In genomic region chr21:14675774-14676530, GRCh38 we compare ENCODE assay signal across 8 cellular contexts.
DNase-seq lines count a peak whose midpoint lies in the region; ATAC-seq and TF ChIP-seq lines count a peak whose summit lies in the region.

No MANE protein-coding gene starts in this region.

- peak overlapping the region; percentile 89 for H3K4me2 ChIP-seq in SU-DHL-6 (ENCODE audit: low read depth, low read length, poor library complexity, severe bottlenecking)

- H3K4me3 Mint-ChIP-seq in natural killer cell: peak overlapping the region; percentile 58

- H3K9me3 Mint-ChIP-seq in natural killer cell: peaks cover 0 to 3% of the 10 kb centered on the region in 2 donors

- H3K4me1 ChIP-seq in sigmoid colon: no peaks in the 10 kb centered on the region

- no peaks in the 10 kb centered on the region for H3K9me2 ChIP-seq in SU-DHL-6 (replicated peaks; ENCODE audit: insufficient read depth, low read length)

- TF ChIP-seq CTCF in SU-DHL-6 (IDR thresholded peaks at IDR 0.05; ENCODE audit: insufficient read depth, low read length, poor library complexity, severe bottlenecking): no peak
- no peak for TF ChIP-seq CTCF in natural killer cell (IDR thresholded peaks at IDR 0.05)
- no peak for TF ChIP-seq CTCF in sigmoid colon (IDR thresholded peaks at IDR 0.05)

- DNase-seq in natural killer cell: no peak
- DNase-seq in sigmoid colon: no peak
- DNase-seq in H4 (ENCODE audit: low spot score): no peak
- DNase-seq in occipital lobe (lab: John Stamatoyannopoulos, UW): no peak
- DNase-seq in HK-2 (ENCODE audit: unreplicated experiment): no peak

- peak overlapping the region; percentile 78 to 82 for H3K27ac Mint-ChIP-seq in natural killer cell

- no peak for TF ChIP-seq POLR2A in sigmoid colon (IDR thresholded peaks at IDR 0.05)

- peak overlapping the region; percentile 97 for H3K27ac ChIP-seq in SU-DHL-6 (ENCODE audit: low read depth, low read length)
- H3K27ac ChIP-seq in sigmoid colon: peak overlapping the region in 1 of 4 donors; percentile 6

- no peaks in the 10 kb centered on the region for H3K36me3 Mint-ChIP-seq in natural killer cell

- TF ChIP-seq EP300 in sigmoid colon (IDR thresholded peaks at IDR 0.05): no peak

- H3F3A ChIP-seq in SU-DHL-6 (ENCODE audit: insufficient read depth): peaks cover 17% of the 10 kb centered on the region

- no peaks in the 10 kb centered on the region for H4K20me1 ChIP-seq in SU-DHL-6 (ENCODE audit: low read depth, low read length)

- H3K36me3 ChIP-seq in SU-DHL-6 (ENCODE audit: low read length) (no peaks in the 10 kb centered on the region), sigmoid colon (no peaks in the 10 kb centered on the region)

- peaks cover 13 to 18% of the 10 kb centered on the region in 2 donors for H3K4me1 Mint-ChIP-seq in natural killer cell

- peak overlapping the region; percentile 47 for H3K9ac ChIP-seq in SU-DHL-6 (ENCODE audit: low read length)

- peaks cover 0 to 2% of the 10 kb centered on the region in 2 donors for H3K27me3 Mint-ChIP-seq in natural killer cell (ENCODE audit: low read depth in 2 of 2)

- H3K27me3 ChIP-seq in SU-DHL-6 (ENCODE audit: low read length) (no peaks in the 10 kb centered on the region), sigmoid colon (no peaks in the 10 kb centered on the region)

- H3K79me2 ChIP-seq in SU-DHL-6 (ENCODE audit: insufficient read depth, low read length): no peaks in the 10 kb centered on the region

- intact Hi-C loops in natural killer cell (cut with micrococcal nuclease) (no loop called here), sigmoid colon (cut with DNase I) (no loop called here)

- H3K9me3 ChIP-seq in SU-DHL-6 (ENCODE audit: insufficient read depth, low read length): no peaks in the 10 kb centered on the region
- no peaks in the 10 kb centered on the region for H3K9me3 ChIP-seq in sigmoid colon

- 47 to 57% methylated on average over 7 of the region's 7 CpGs for WGBS in sigmoid colon, 2 donors

- H3K4me3 ChIP-seq in SU-DHL-6 (ENCODE audit: insufficient read depth, low read length, poor library complexity, severe bottlenecking): peak overlapping the region; percentile 27
- no peak overlapping the region for H3K4me3 ChIP-seq in sigmoid colon

- H2AFZ ChIP-seq in SU-DHL-6 (ENCODE audit: low read depth, low read length, severe bottlenecking): peak overlapping the region; percentile 38

- peak; percentile 55 for ATAC-seq in GM18861 (IDR thresholded peaks at IDR 0.05; ENCODE audit: unreplicated experiment)
- peak; percentile 53 for ATAC-seq in HG02840 (IDR thresholded peaks at IDR 0.05; ENCODE audit: low FRiP score, unreplicated experiment)
- peak; percentile 71 to 84 (median 75) for ATAC-seq in natural killer cell
